Comparison of ENCODE assay signal across 1 cellular context in the genomic region with DNA sequence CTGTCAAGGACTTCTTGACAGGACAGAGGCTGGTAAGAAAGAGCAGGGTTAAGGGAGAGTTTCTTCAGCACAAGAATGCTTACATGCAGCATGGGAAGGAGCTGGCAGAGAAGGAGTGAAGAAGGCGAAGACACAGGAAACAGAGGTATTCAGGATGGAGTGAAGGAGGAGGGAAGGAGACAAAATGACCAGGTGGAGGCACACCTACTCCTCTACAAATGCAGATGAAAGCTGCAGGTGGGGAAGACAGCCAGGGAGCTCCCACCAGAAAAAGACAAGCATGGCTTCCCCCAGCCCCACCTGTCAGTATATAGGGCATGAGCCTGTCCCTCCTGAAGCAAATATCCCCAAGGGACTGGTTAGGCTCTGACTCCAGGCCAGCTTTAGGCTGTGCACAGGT.
TF ChIP-seq lines count a peak whose summit lies in the region.

No MANE protein-coding gene starts in this region.

TF ChIP-seq in GM12878, 131 proteins besides CTCF, POLR2A, EP300 and RAD21 (continued from another document):
- TF ChIP-seq, protein P1, sequence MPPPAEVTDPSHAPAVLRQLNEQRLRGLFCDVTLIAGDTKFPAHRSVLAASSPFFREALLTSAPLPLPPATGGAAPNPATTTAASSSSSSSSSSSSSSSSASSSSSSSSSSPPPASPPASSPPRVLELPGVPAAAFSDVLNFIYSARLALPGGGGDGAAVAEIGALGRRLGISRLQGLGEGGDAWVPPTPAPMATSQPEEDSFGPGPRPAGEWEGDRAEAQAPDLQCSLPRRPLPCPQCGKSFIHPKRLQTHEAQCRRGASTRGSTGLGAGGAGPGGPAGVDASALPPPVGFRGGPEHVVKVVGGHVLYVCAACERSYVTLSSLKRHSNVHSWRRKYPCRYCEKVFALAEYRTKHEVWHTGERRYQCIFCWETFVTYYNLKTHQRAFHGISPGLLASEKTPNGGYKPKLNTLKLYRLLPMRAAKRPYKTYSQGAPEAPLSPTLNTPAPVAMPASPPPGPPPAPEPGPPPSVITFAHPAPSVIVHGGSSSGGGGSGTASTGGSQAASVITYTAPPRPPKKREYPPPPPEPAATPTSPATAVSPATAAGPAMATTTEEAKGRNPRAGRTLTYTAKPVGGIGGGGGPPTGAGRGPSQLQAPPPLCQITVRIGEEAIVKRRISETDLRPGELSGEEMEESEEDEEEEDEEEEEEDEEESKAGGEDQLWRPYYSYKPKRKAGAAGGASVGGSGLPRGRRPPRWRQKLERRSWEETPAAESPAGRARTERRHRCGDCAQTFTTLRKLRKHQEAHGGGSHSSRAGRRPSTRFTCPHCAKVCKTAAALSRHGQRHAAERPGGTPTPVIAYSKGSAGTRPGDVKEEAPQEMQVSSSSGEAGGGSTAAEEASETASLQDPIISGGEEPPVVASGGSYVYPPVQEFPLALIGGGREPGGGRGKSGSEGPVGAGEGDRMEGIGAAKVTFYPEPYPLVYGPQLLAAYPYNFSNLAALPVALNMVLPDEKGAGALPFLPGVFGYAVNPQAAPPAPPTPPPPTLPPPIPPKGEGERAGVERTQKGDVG (CRISPR knock-in tag; IDR thresholded peaks at IDR 0.05): no peak
